ENCODE assay signal across 14 cellular contexts in genomic region chr9:88746744-88747398, GRCh38.
A peak's percentile ranks its signal among the peaks of the same experiment; 100 is the strongest.
DNase-seq lines count a peak whose midpoint lies in the region; TF ChIP-seq lines count a peak whose summit lies in the region.
"Had no signal": no experiment of that assay in that cellular context is flagged by ENCODE, and none has a peak within 500 bp of the region (broad histone marks: within the 10 kb centered on the region; RNA-seq: fewer than 3 reads in every experiment).

No MANE protein-coding gene starts in this region.

- intact Hi-C loops in spleen (cut with DNase I; ENCODE audit: low total_unique reads): no loop called here

- TF ChIP-seq CTCF in spleen (IDR thresholded peaks at IDR 0.05 in 8 of 11, conservative IDR thresholded peaks at IDR 0.05 in 3 of 11): no peak

- H3K9ac ChIP-seq in HUES64 (ENCODE audit: low read depth, low read length): peak overlapping the region; percentile 28

- WGBS in HUES64: 30% methylated on average over 9 of the region's 9 CpGs
- WGBS in adipose tissue, 3 donors: 56 to 83% (median 58%) methylated on average over 9 of the region's 9 CpGs
- 60 to 72% (median 65%) methylated on average over 6 to 9 of the region's 9 CpGs for WGBS in spleen, 5 donors

- peaks cover 32% of the 10 kb centered on the region for H3K4me1 ChIP-seq in HUES64 (ENCODE audit: insufficient read depth, low read length)
- peaks cover 0 to 6% (median 0%) of the 10 kb centered on the region in 6 donors for H3K4me1 ChIP-seq in spleen

- H3K27me3 ChIP-seq in HUES64 (ENCODE audit: insufficient read depth, low read length) (no peaks in the 10 kb centered on the region), spleen (replicated peaks in 1 of 7) (peaks cover 0 to 18% (median 0%) of the 10 kb centered on the region in 7 donors)
- H3K27me3 ChIP-seq: adrenal gland, upper lobe of left lung had no signal

- H3K27ac ChIP-seq in HUES64 (ENCODE audit: low read depth, low read length): peak overlapping the region; percentile 57
- peak overlapping the region; percentile 64 for H3K27ac ChIP-seq in adipose tissue (ENCODE audit: low read depth, low read length)
- H3K27ac ChIP-seq in spleen: no peak overlapping the region

- H3K4me3 ChIP-seq in HUES64 (ENCODE audit: low read length): no peak overlapping the region
- H3K4me3 ChIP-seq in spleen: no peak overlapping the region
- H3K4me3 ChIP-seq: adrenal gland, GM12878, upper lobe of left lung had no signal

- H3K9me3 ChIP-seq in HUES64 (ENCODE audit: insufficient read depth, low read depth, low read length) (no peaks in the 10 kb centered on the region; the same call in 1 of the 2 replicates), spleen (peaks cover 0 to 11% (median 3%) of the 10 kb centered on the region in 8 donors)
- H3K9me3 ChIP-seq: adrenal gland, upper lobe of left lung had no signal

- H3K36me3 ChIP-seq in HUES64 (ENCODE audit: insufficient read depth, low read length): no peaks in the 10 kb centered on the region
- H3K36me3 ChIP-seq in spleen: no peaks in the 10 kb centered on the region
- H3K36me3 ChIP-seq: adrenal gland, upper lobe of left lung had no signal

- no peak for TF ChIP-seq POLR2A in spleen (IDR thresholded peaks at IDR 0.05)

- DNase-seq in kidney tubule cell (ENCODE audit: low spot score) (peak; percentile 16), spleen (peak; percentile 34), foreskin melanocyte (no peak), RKO (ENCODE audit: low spot score) (no peak)
- DNase-seq in activated naive CD4-positive, alpha-beta T cell treated with Interleukin-2 at 50 U/mL for 16 hours: no peak
- DNase-seq: activated CD8-positive, alpha-beta memory T cell treated with anti-CD3 and anti-CD28 coated beads for 24 hours; DMS 273 treated with DMSO at 0.1 percent for 48 hours; NCI-H1092 treated with DMSO at 0.1 percent for 48 hours; NCI-H524 treated with DMSO at 0.1 percent for 48 hours had no signal

Comparison
In these comparisons a context has a peak if more than half of its experiments do, and no peak if none do; other contexts are left out.
1. H3K27ac ChIP-seq: peak in HUES64 (single experiment) and adipose tissue (single experiment); none in spleen (0 of 8).
2. DNase-seq: peak in kidney tubule cell (single experiment) and spleen (single experiment); none in foreskin melanocyte (single experiment), RKO (single experiment) and activated naive CD4-positive, alpha-beta T cell treated with Interleukin-2 at 50 U/mL for 16 hours (single experiment).